Comparison of ENCODE assay signal across 30 cellular contexts in genomic region chr4:134251322-134251721, GRCh38. TPM values are rescaled to one million over a fixed set of nuclear protein-coding genes. Genes with fewer than 3 reads are reported as not detected.
"Had no signal": no experiment of that assay in that cellular context is flagged by ENCODE, and none has a peak within 500 bp of the region (broad histone marks: within the 10 kb centered on the region; RNA-seq: fewer than 3 reads in every experiment).

No MANE protein-coding gene starts in this region.

- H3K4me1 ChIP-seq: left ventricle myocardium inferior, neural progenitor cell, prostate gland, sigmoid colon, stomach, testis, thyroid gland, transverse colon, upper lobe of left lung, vagina had no signal

- H2AFZ ChIP-seq: neural progenitor cell had no signal

- H3K27ac ChIP-seq: left ventricle myocardium inferior, neural progenitor cell, neutrophil, ovary, prostate gland, sigmoid colon, stomach, testis, thyroid gland, transverse colon, upper lobe of left lung, vagina had no signal

- H3K9me3 Mint-ChIP-seq: nephron progenitor cell, neural progenitor cell had no signal

- H3K36me3 Mint-ChIP-seq: immature natural killer cell; mesothelial cell of epicardium; naive B cell; neural progenitor cell; stimulated activated naive B cell treated with anti-CD40 and anti-IgM and Interleukin-4, amounts not matched to agents 10 μg/mL and 1 μg/mL and 100 μg/mL, for 72 hours had no signal

- H3K9me3 ChIP-seq: neutrophil, ovary, prostate gland, sigmoid colon, stomach, testis, thyroid gland, transverse colon, upper lobe of left lung, vagina had no signal

- H3K27me3 Mint-ChIP-seq: naive B cell; stimulated activated naive B cell treated with anti-CD40 and anti-IgM and Interleukin-4, amounts not matched to agents 10 μg/mL and 1 μg/mL and 100 μg/mL, for 72 hours had no signal

- H3K36me3 ChIP-seq: left ventricle myocardium inferior, neural progenitor cell, neutrophil, ovary, prostate gland, sigmoid colon, stomach, thyroid gland, transverse colon, upper lobe of left lung, vagina had no signal

- H3K27ac Mint-ChIP-seq: immature natural killer cell; mesothelial cell of epicardium; natural killer cell; nephron progenitor cell; neural progenitor cell; stimulated activated naive B cell treated with anti-CD40 and anti-IgM and Interleukin-4, amounts not matched to agents 10 μg/mL and 1 μg/mL and 100 μg/mL, for 72 hours had no signal

- ATAC-seq: natural killer cell; right cardiac atrium; stimulated activated naive B cell treated with anti-CD40 and anti-IgM and Interleukin-4, amounts not matched to agents 10 μg/mL and 1 μg/mL and 100 μg/mL, for 72 hours; stimulated activated naive CD8-positive, alpha-beta T cell treated with anti-CD3 and anti-CD28 coated beads, Interleukin-15, Interleukin-2, amounts not matched to agents 100 U/mL and 50 U/mL, for 24 hours had no signal

- DNase-seq: hypothalamus; immature natural killer cell; left ventricle myocardium inferior; mesendoderm; naive B cell; natural killer cell; nephron progenitor cell; occipital lobe; ovary; posterior cingulate gyrus; retina; right cardiac atrium; sigmoid colon; stimulated activated CD4-positive, alpha-beta T cell treated with anti-CD3 and anti-CD28 coated beads, Interleukin-2, amount 100 ng/mL, for 24 hours; stimulated activated CD4-positive, alpha-beta T cell treated with anti-CD3 and anti-CD28 coated beads, Interleukin-4, amount 100 ng/mL, for 1 hour; stimulated activated naive B cell treated with anti-CD40 and anti-IgM and Interleukin-4, amounts not matched to agents 10 μg/mL and 1 μg/mL and 100 μg/mL, for 72 hours; stimulated activated naive CD8-positive, alpha-beta T cell treated with anti-CD3 and anti-CD28 coated beads, Interleukin-15, Interleukin-2, amounts not matched to agents 100 U/mL and 50 U/mL, for 24 hours; stomach; testis; thyroid gland; transverse colon; upper lobe of left lung had no signal

- H3K4me3 Mint-ChIP-seq: immature natural killer cell; mesothelial cell of epicardium; naive B cell; natural killer cell; nephron progenitor cell; neural progenitor cell; stimulated activated naive B cell treated with anti-CD40 and anti-IgM and Interleukin-4, amounts not matched to agents 10 μg/mL and 1 μg/mL and 100 μg/mL, for 72 hours had no signal

- H3K4me2 ChIP-seq: neural progenitor cell, smooth muscle cell had no signal

- H3K9ac ChIP-seq: neural progenitor cell had no signal

- H3K4me3 ChIP-seq: left ventricle myocardium inferior, lung, neural progenitor cell, ovary, prostate gland, sigmoid colon, smooth muscle cell, stomach, testis, thyroid gland, transverse colon, upper lobe of left lung, vagina had no signal

- H3K4me1 Mint-ChIP-seq: immature natural killer cell; naive B cell; natural killer cell; nephron progenitor cell; neural progenitor cell; stimulated activated naive B cell treated with anti-CD40 and anti-IgM and Interleukin-4, amounts not matched to agents 10 μg/mL and 1 μg/mL and 100 μg/mL, for 72 hours had no signal

- H3K27me3 ChIP-seq: neural progenitor cell, neutrophil, ovary, sigmoid colon, stomach, testis, thyroid gland, transverse colon, upper lobe of left lung, vagina had no signal

RNA-seq across cellular contexts. Expression of gene PABPC4L, which starts 49.7 kb away (rescaled TPM):
- total RNA-seq: mononuclear cell, natural killer cell had no signal
- polyA plus RNA-seq: immature natural killer cell had no signal
